11 cellular contexts compared by ENCODE assay signal in genomic region chr3:66856555-66856954, GRCh38.
A peak's percentile ranks its signal among the peaks of the same experiment; 100 is the strongest.
DNase-seq lines count a peak whose midpoint lies in the region; ATAC-seq and TF ChIP-seq lines count a peak whose summit lies in the region.
"Had no signal": no experiment of that assay in that cellular context is flagged by ENCODE, and none has a peak within 500 bp of the region (broad histone marks: within the 10 kb centered on the region; RNA-seq: fewer than 3 reads in every experiment).

No MANE protein-coding gene starts in this region.

- no peak overlapping the region for H3K27ac ChIP-seq in DND-41 (ENCODE audit: low read length)
- H3K27ac ChIP-seq: SJSA1 had no signal

- no peak overlapping the region for H3K9ac ChIP-seq in DND-41 (ENCODE audit: low read depth, low read length)

- peak; percentile 33; the same call in 2 of the 3 replicates for ATAC-seq in DND-41 (ENCODE audit: insufficient read depth, low read depth)
- peak; percentile 84 for ATAC-seq in GM19438 (IDR thresholded peaks at IDR 0.05; ENCODE audit: low read depth, unreplicated experiment)
- ATAC-seq in HG03025 (IDR thresholded peaks at IDR 0.05; ENCODE audit: low FRiP score, unreplicated experiment): peak; percentile 94
- ATAC-seq in HG02759 (IDR thresholded peaks at IDR 0.05; ENCODE audit: unreplicated experiment): no peak

- H3K4me3 ChIP-seq in DND-41 (ENCODE audit: low read depth in 1 of 2, low read length in 2 of 2): no peak overlapping the region
- no peak overlapping the region for H3K4me3 ChIP-seq in BE2C (ENCODE audit: low read depth, low read length)
- H3K4me3 ChIP-seq: SJSA1 had no signal

- no peaks in the 10 kb centered on the region for H3K79me2 ChIP-seq in DND-41 (ENCODE audit: insufficient read depth, low read length)

- H3K36me3 ChIP-seq in DND-41 (ENCODE audit: insufficient read depth, low read length): no peaks in the 10 kb centered on the region
- H3K36me3 ChIP-seq in BE2C: no peaks in the 10 kb centered on the region
- H3K36me3 ChIP-seq: SJSA1 had no signal

- no peaks in the 10 kb centered on the region for H3K9me3 ChIP-seq in DND-41 (ENCODE audit: insufficient read depth, low read length, severe bottlenecking)
- H3K9me3 ChIP-seq in BE2C: no peaks in the 10 kb centered on the region
- H3K9me3 ChIP-seq: SJSA1 had no signal

- no peak for TF ChIP-seq CTCF in DND-41 (IDR thresholded peaks at IDR 0.05; ENCODE audit: borderline replicate concordance, extremely low read depth, low read length, poor library complexity, severe bottlenecking)
- no peak for TF ChIP-seq CTCF in BE2C (IDR thresholded peaks at IDR 0.05; ENCODE audit: low read depth, low read length)

- H3K4me1 ChIP-seq in DND-41 (ENCODE audit: insufficient read depth, low read length) (no peaks in the 10 kb centered on the region), BE2C (no peaks in the 10 kb centered on the region)
- H3K4me1 ChIP-seq: SJSA1 had no signal

- no peaks in the 10 kb centered on the region for H4K20me1 ChIP-seq in DND-41 (ENCODE audit: insufficient read depth, low read length)

- no peak overlapping the region for H2AFZ ChIP-seq in DND-41 (ENCODE audit: low read depth, low read length)

- H3K4me2 ChIP-seq in DND-41 (ENCODE audit: insufficient read depth, low read length): no peak overlapping the region

- DNase-seq in DND-41: no peak
- peak; percentile 95 for DNase-seq in MV-4-11 (lab: John Stamatoyannopoulos, UW)
- no peak for DNase-seq in SK-N-DZ (ENCODE audit: low spot score)
- no peak for DNase-seq in COR-L47 (lab: John Stamatoyannopoulos, UW)
- DNase-seq in BE2C: no peak
- DNase-seq: HFFc6, NCI-H1436 treated with DMSO at 0.1 percent for 48 hours had no signal

- peaks cover 10% of the 10 kb centered on the region for H3K27me3 ChIP-seq in DND-41 (ENCODE audit: insufficient read depth, low read length, poor library complexity)
- peaks cover 12% of the 10 kb centered on the region for H3K27me3 ChIP-seq in BE2C
- H3K27me3 ChIP-seq: SJSA1 had no signal
